In genomic region chr4:56260320-56260719, GRCh38 we compare ENCODE assay signal across 17 cellular contexts.
DNase-seq lines count a peak whose midpoint lies in the region; ATAC-seq and TF ChIP-seq lines count a peak whose summit lies in the region.
"Had no signal": no experiment of that assay in that cellular context is flagged by ENCODE, and none has a peak within 500 bp of the region (broad histone marks: within the 10 kb centered on the region; RNA-seq: fewer than 3 reads in every experiment).

No MANE protein-coding gene starts in this region.

- H3K4me1 ChIP-seq in BLaER1 treated with 17β-estradiol and CSF1 and Interleukin-3, amounts not matched to agents 10 nM and 100 nM: peaks cover 12 to 42% (median 21%) of the 10 kb centered on the region in 10 experiments
- H3K4me1 ChIP-seq in mucosa of descending colon (ENCODE audit: low read depth) (peaks cover 4% of the 10 kb centered on the region), A673 (ENCODE audit: insufficient read depth, low read length, poor library complexity, severe bottlenecking) (no peaks in the 10 kb centered on the region)

- H4K20me1 ChIP-seq in BLaER1 treated with 17β-estradiol and CSF1 and Interleukin-3, amounts not matched to agents 10 nM and 100 nM: no peaks in the 10 kb centered on the region

- H3K4me2 ChIP-seq in BLaER1 treated with 17β-estradiol and CSF1 and Interleukin-3, amounts not matched to agents 10 nM and 100 nM: peak overlapping the region; percentile 51 to 80 (median 60)

- ATAC-seq in mucosa of descending colon (peak; percentile 45), GM19397 (IDR thresholded peaks at IDR 0.05; ENCODE audit: unreplicated experiment) (no peak)

- H3K27me3 Mint-ChIP-seq in activated T-helper 1 cell treated with anti-CD3 and anti-CD28 coated beads, Interleukin-12 subunit alpha, Interleukin-12 subunit beta, Interleukin-2, Interleukin-4 antibody, amounts not matched to agents 30 ng/mL and 10 ng/mL and 1 ng/mL, durations not matched to agents 14 hours and 24 hours and 36 hours (ENCODE audit: insufficient read depth): peaks cover 22% of the 10 kb centered on the region
- H3K27me3 Mint-ChIP-seq: B cell; CD4-positive, alpha-beta memory T cell had no signal

- peak overlapping the region in 3 of 11 experiments; percentile 20 to 25 (median 22); a peak in 1 of 22 replicates for H3K27ac ChIP-seq in BLaER1 treated with 17β-estradiol and CSF1 and Interleukin-3, amounts not matched to agents 10 nM and 100 nM
- H3K27ac ChIP-seq in A673 (ENCODE audit: low read depth, low read length, poor library complexity, severe bottlenecking): no peak overlapping the region

- no TSS peak for BruUV-seq in A673 (replicated peaks; lab: Mats Ljungman, UMichigan)

- H3K9me3 Mint-ChIP-seq in activated T-helper 1 cell treated with anti-CD3 and anti-CD28 coated beads, Interleukin-12 subunit alpha, Interleukin-12 subunit beta, Interleukin-2, Interleukin-4 antibody, amounts not matched to agents 30 ng/mL and 10 ng/mL and 1 ng/mL, durations not matched to agents 14 hours and 24 hours and 36 hours: peaks cover 34% of the 10 kb centered on the region

- no peak overlapping the region for H3K4me3 Mint-ChIP-seq in activated T-helper 1 cell treated with anti-CD3 and anti-CD28 coated beads, Interleukin-12 subunit alpha, Interleukin-12 subunit beta, Interleukin-2, Interleukin-4 antibody, amounts not matched to agents 30 ng/mL and 10 ng/mL and 1 ng/mL, durations not matched to agents 14 hours and 24 hours and 36 hours
- H3K4me3 Mint-ChIP-seq: B cell; CD14-positive monocyte; CD4-positive, CD25-positive, alpha-beta regulatory T cell; CD8-positive, alpha-beta memory T cell had no signal

- H3K4me1 Mint-ChIP-seq in activated T-helper 1 cell treated with anti-CD3 and anti-CD28 coated beads, Interleukin-12 subunit alpha, Interleukin-12 subunit beta, Interleukin-2, Interleukin-4 antibody, amounts not matched to agents 30 ng/mL and 10 ng/mL and 1 ng/mL, durations not matched to agents 14 hours and 24 hours and 36 hours (ENCODE audit: low read depth): peaks cover 32% of the 10 kb centered on the region
- H3K4me1 Mint-ChIP-seq: CD14-positive monocyte had no signal

- H3K9me3 ChIP-seq in BLaER1 treated with 17β-estradiol and CSF1 and Interleukin-3, amounts not matched to agents 10 nM and 100 nM (replicated peaks in 1 of 11): peaks cover 23 to 43% (median 35%) of the 10 kb centered on the region in 11 experiments
- H3K9me3 ChIP-seq in mucosa of descending colon (no peaks in the 10 kb centered on the region), A673 (ENCODE audit: low read depth, low read length, poor library complexity, severe bottlenecking) (no peaks in the 10 kb centered on the region)

- CTCF ChIA-PET in A673 (lab: Charles Lee): no interaction called here

- intact Hi-C loops in mucosa of descending colon (cut with DNase I, micrococcal nuclease) (no loop called here), A673 (cut with micrococcal nuclease; ENCODE audit: unreplicated experiment) (no loop called here)
- intact Hi-C loops in activated T-helper 1 cell treated with anti-CD3 and anti-CD28 coated beads, Interleukin-12 subunit alpha, Interleukin-12 subunit beta, Interleukin-2, Interleukin-4 antibody, amounts not matched to agents 30 ng/mL and 10 ng/mL and 1 ng/mL, durations not matched to agents 14 hours and 24 hours and 36 hours (cut with micrococcal nuclease): loop anchor here (2.0 to 5.0 kb wide), 4 partner anchors 40 to 713 kb away; partner anchors contain the start of genes CLOCK and PPAT

- H3K27me3 ChIP-seq in BLaER1 treated with 17β-estradiol and CSF1 and Interleukin-3, amounts not matched to agents 10 nM and 100 nM: no peaks in the 10 kb centered on the region
- no peaks in the 10 kb centered on the region for H3K27me3 ChIP-seq in A673 (replicated peaks; ENCODE audit: insufficient read depth, low read depth, low read length, poor library complexity)

- peaks cover 0 to 36% (median 15%) of the 10 kb centered on the region in 11 experiments; a peak in 14 of 22 replicates for H3K36me3 ChIP-seq in BLaER1 treated with 17β-estradiol and CSF1 and Interleukin-3, amounts not matched to agents 10 nM and 100 nM
- H3K36me3 ChIP-seq in mucosa of descending colon (ENCODE audit: low read depth): no peaks in the 10 kb centered on the region
- no peaks in the 10 kb centered on the region for H3K36me3 ChIP-seq in A673 (ENCODE audit: insufficient read depth, low read length, poor library complexity, severe bottlenecking)

- TF ChIP-seq CTCF in LNCaP clone FGC (IDR thresholded peaks at IDR 0.05; ENCODE audit: control insufficient read depth, extremely low read depth, insufficient read depth) (no peak), mucosa of descending colon (IDR thresholded peaks at IDR 0.05) (no peak), A673 (conservative IDR thresholded peaks at IDR 0.05; ENCODE audit: low read depth, low read length) (no peak)

- POLR2A ChIA-PET in A673 (lab: Charles Lee; ENCODE audit: low non-redundant PET): no interaction called here

- H3K36me3 Mint-ChIP-seq in activated T-helper 1 cell treated with anti-CD3 and anti-CD28 coated beads, Interleukin-12 subunit alpha, Interleukin-12 subunit beta, Interleukin-2, Interleukin-4 antibody, amounts not matched to agents 30 ng/mL and 10 ng/mL and 1 ng/mL, durations not matched to agents 14 hours and 24 hours and 36 hours (ENCODE audit: low read depth): peaks cover 4% of the 10 kb centered on the region
- H3K36me3 Mint-ChIP-seq: CD14-positive monocyte; CD4-positive, CD25-positive, alpha-beta regulatory T cell had no signal

- no peak overlapping the region for H3K4me3 ChIP-seq in BLaER1 treated with 17β-estradiol and CSF1 and Interleukin-3, amounts not matched to agents 10 nM and 100 nM
- H3K4me3 ChIP-seq in LNCaP clone FGC (ENCODE audit: low read depth, low read length) (no peak overlapping the region), mucosa of descending colon (no peak overlapping the region), A673 (ENCODE audit: low read depth, low read length, poor library complexity, severe bottlenecking) (no peak overlapping the region)

- H3K27ac Mint-ChIP-seq in activated T-helper 1 cell treated with anti-CD3 and anti-CD28 coated beads, Interleukin-12 subunit alpha, Interleukin-12 subunit beta, Interleukin-2, Interleukin-4 antibody, amounts not matched to agents 30 ng/mL and 10 ng/mL and 1 ng/mL, durations not matched to agents 14 hours and 24 hours and 36 hours: no peak overlapping the region
- H3K27ac Mint-ChIP-seq: B cell; CD14-positive monocyte; CD4-positive, CD25-positive, alpha-beta regulatory T cell had no signal

- no peak overlapping the region for H3K9ac ChIP-seq in BLaER1 treated with 17β-estradiol and CSF1 and Interleukin-3, amounts not matched to agents 10 nM and 100 nM

- DNase-seq in LNCaP clone FGC (ENCODE audit: low read depth) (peak; percentile 64), mucosa of descending colon (no peak), A673 (ENCODE audit: low spot score) (no peak)
- no peak for DNase-seq in activated T-helper 1 cell treated with anti-CD3 and anti-CD28 coated beads, Interleukin-12 subunit alpha, Interleukin-12 subunit beta, Interleukin-2, Interleukin-4 antibody, amounts not matched to agents 30 ng/mL and 10 ng/mL and 1 ng/mL, durations not matched to agents 14 hours and 24 hours and 36 hours (ENCODE audit: low spot score)
- no peak for DNase-seq in activated CD4-positive, alpha-beta T cell treated with anti-CD3 and anti-CD28 coated beads, Interleukin-2, amount 50 U/mL, for 4 hours
- DNase-seq: 8988T, AML-193, COR-L47, DMS79 treated with DMSO at 0.1 percent for 48 hours, GF-D8 had no signal
